17 cellular contexts compared by ENCODE assay signal in genomic region chr6:106253194-106253593, GRCh38.
DNase-seq lines count a peak whose midpoint lies in the region; ATAC-seq and TF ChIP-seq lines count a peak whose summit lies in the region.
"Had no signal": no experiment of that assay in that cellular context is flagged by ENCODE, and none has a peak within 500 bp of the region (broad histone marks: within the 10 kb centered on the region; RNA-seq: fewer than 3 reads in every experiment).

No MANE protein-coding gene starts in this region.

- H3K27ac Mint-ChIP-seq in HFFc6 (peak overlapping the region; percentile 66), T-helper 17 cell (no peak overlapping the region)
- H3K27ac Mint-ChIP-seq: activated naive CD8-positive, alpha-beta T cell treated with anti-CD3 and anti-CD28 coated beads, Interleukin-2, amount 50 U/mL, for 24 hours; B cell; memory B cell had no signal

- TF ChIP-seq POLR2A in erythroblast (IDR thresholded peaks at IDR 0.05; ENCODE audit: low read length): no peak

- DNase-seq in ACHN: peak; percentile 78
- peak; percentile 89 for DNase-seq in HFFc6
- peak; percentile 79 for DNase-seq in amniotic epithelial cell (ENCODE audit: low read depth)
- DNase-seq in glomerular visceral epithelial cell (ENCODE audit: extremely low spot score): peak; percentile 86
- DNase-seq in activated CD8-positive, alpha-beta memory T cell treated with anti-CD3 and anti-CD28 coated beads, Interleukin-2, amount 50 U/mL, for 48 hours: no peak
- DNase-seq in T-helper 17 cell: no peak
- DNase-seq in erythroblast (lab: John Stamatoyannopoulos, UW): no peak
- DNase-seq: activated naive CD8-positive, alpha-beta T cell treated with anti-CD3 and anti-CD28 coated beads, Interleukin-2, amount 50 U/mL, for 24 hours; hippocampal formation; MM.1S; NCI-H446; RPMI8226; stimulated activated CD4-positive, alpha-beta T cell treated with anti-CD3 and anti-CD28 coated beads, Interleukin-4, amount 100 ng/mL, for 24 hours; stimulated activated naive CD8-positive, alpha-beta T cell treated with anti-CD3 and anti-CD28 coated beads, Interleukin-15, Interleukin-2, amounts not matched to agents 100 U/mL and 50 U/mL, for 24 hours had no signal

- no peak for TF ChIP-seq CTCF in HFFc6 (IDR thresholded peaks at IDR 0.05)

- in situ Hi-C loops in ACHN (cut with HindIII; ENCODE audit: low pct_ligation_motif_present, low pct_unique_long_range_greater_than_20kb, low sequenced_read_pairs): no loop called here

- ATAC-seq in T-helper 17 cell: no peak
- no peak for ATAC-seq in GM18873 (IDR thresholded peaks at IDR 0.05; ENCODE audit: low FRiP score, unreplicated experiment)
- ATAC-seq: activated naive CD8-positive, alpha-beta T cell treated with anti-CD3 and anti-CD28 coated beads, Interleukin-2, amount 50 U/mL, for 24 hours; stimulated activated naive CD8-positive, alpha-beta T cell treated with anti-CD3 and anti-CD28 coated beads, Interleukin-15, Interleukin-2, amounts not matched to agents 100 U/mL and 50 U/mL, for 24 hours had no signal

- peaks cover 65% of the 10 kb centered on the region for H3K4me1 Mint-ChIP-seq in HFFc6 (ENCODE audit: low read depth)
- peaks cover 15% of the 10 kb centered on the region for H3K4me1 Mint-ChIP-seq in T-helper 17 cell

- H3K27me3 Mint-ChIP-seq in HFFc6 (ENCODE audit: insufficient read depth) (no peaks in the 10 kb centered on the region; the same call in 1 of the 2 replicates), T-helper 17 cell (no peaks in the 10 kb centered on the region)
- H3K27me3 Mint-ChIP-seq: activated naive CD8-positive, alpha-beta T cell treated with anti-CD3 and anti-CD28 coated beads, Interleukin-2, amount 50 U/mL, for 24 hours; B cell; memory B cell had no signal

- H3K4me3 Mint-ChIP-seq in HFFc6 (peak overlapping the region; percentile 67), T-helper 17 cell (no peak overlapping the region)
- H3K4me3 Mint-ChIP-seq: activated naive CD8-positive, alpha-beta T cell treated with anti-CD3 and anti-CD28 coated beads, Interleukin-2, amount 50 U/mL, for 24 hours; B cell; memory B cell had no signal

- H3K9me3 ChIP-seq in T-helper 17 cell (ENCODE audit: control insufficient read depth, low read length, poor library complexity, severe bottlenecking): no peaks in the 10 kb centered on the region

- no peaks in the 10 kb centered on the region for H3K9me3 Mint-ChIP-seq in HFFc6
- H3K9me3 Mint-ChIP-seq: activated naive CD8-positive, alpha-beta T cell treated with anti-CD3 and anti-CD28 coated beads, Interleukin-2, amount 50 U/mL, for 24 hours; memory B cell had no signal

- H3K36me3 Mint-ChIP-seq in HFFc6 (ENCODE audit: low read depth) (no peaks in the 10 kb centered on the region), T-helper 17 cell (ENCODE audit: low read depth) (no peaks in the 10 kb centered on the region)
- H3K36me3 Mint-ChIP-seq: memory B cell had no signal

Comparison
In these comparisons a context has a peak if more than half of its experiments do, and no peak if none do; other contexts are left out.
1. DNase-seq: peak in ACHN (single experiment), HFFc6 (single experiment), amniotic epithelial cell (single experiment) and glomerular visceral epithelial cell (single experiment); none in activated CD8-positive, alpha-beta memory T cell treated with anti-CD3 and anti-CD28 coated beads, Interleukin-2, amount 50 U/mL, for 48 hours (single experiment), T-helper 17 cell (0 of 3) and erythroblast (0 of 2).